In genomic region chr18:12840382-12840781, GRCh38 we compare ENCODE assay signal across 11 cellular contexts. TPM values are rescaled to one million over a fixed set of nuclear protein-coding genes. Genes with fewer than 3 reads are reported as not detected.
A peak's percentile ranks its signal among the peaks of the same experiment; 100 is the strongest.
DNase-seq lines count a peak whose midpoint lies in the region; ATAC-seq and TF ChIP-seq lines count a peak whose summit lies in the region.
"Had no signal": no experiment of that assay in that cellular context is flagged by ENCODE, and none has a peak within 500 bp of the region (broad histone marks: within the 10 kb centered on the region; RNA-seq: fewer than 3 reads in every experiment).

No MANE protein-coding gene starts in this region.

- intact Hi-C loops in CD14-positive monocyte (cut with micrococcal nuclease) (loop anchor here in 1 of 2 donors (5.0 kb wide), 1 partner anchor 42 kb away; the partner anchor contains the start of gene PTPN2), Right ventricle myocardium inferior (cut with DNase I) (no loop called here)

- peak overlapping the region in 1 of 2 donors; percentile 63 for H3K4me3 Mint-ChIP-seq in CD14-positive monocyte
- peak overlapping the region; percentile 71 for H3K4me3 Mint-ChIP-seq in activated CD4-positive, alpha-beta memory T cell treated with anti-CD3 and anti-CD28 coated beads, Interleukin-2, amount 10 ng/mL, durations not matched to agents 7 days and 5 days

- H3K27me3 ChIP-seq in mucosa of rectum (ENCODE audit: control insufficient read depth in 2 of 2, insufficient read depth in 2 of 2, low read length in 2 of 2) (no peaks in the 10 kb centered on the region), SJCRH30 (no peaks in the 10 kb centered on the region)

- H3K27ac ChIP-seq in mucosa of rectum (ENCODE audit: low read depth in 2 of 2, low read length in 2 of 2) (peak overlapping the region; percentile 69 to 86), SJCRH30 (no peak overlapping the region)

- POLR2A ChIA-PET in activated CD4-positive, alpha-beta memory T cell treated with anti-CD3 and anti-CD28 coated beads, Interleukin-2, amount 10 ng/mL, durations not matched to agents 7 days and 5 days (lab: Charles Lee) = interaction anchor here (0.7 to 4.6 kb wide), 15 partner anchors 11 to 772 kb away, joined by 3 to 96 read pairs (median 5); partner anchors contain the start of genes AFG3L2, CEP192, CEP76 and PSMG2

- H3K4me1 Mint-ChIP-seq in CD14-positive monocyte = peaks cover 55% of the 10 kb centered on the region
- H3K4me1 Mint-ChIP-seq in activated CD4-positive, alpha-beta memory T cell treated with anti-CD3 and anti-CD28 coated beads, Interleukin-2, amount 10 ng/mL, durations not matched to agents 7 days and 5 days = peaks cover 82% of the 10 kb centered on the region

- H3K36me3 ChIP-seq in mucosa of rectum (ENCODE audit: control insufficient read depth in 2 of 2, insufficient read depth in 2 of 2, low read length in 2 of 2) (peaks cover 3 to 4% of the 10 kb centered on the region in 2 donors), SJCRH30 (no peaks in the 10 kb centered on the region; the same call in 1 of the 2 replicates)

- H3K4me3 ChIP-seq in GM12865 (ENCODE audit: low read depth, low read length) (peak overlapping the region; percentile 22), mucosa of rectum (ENCODE audit: low read length in 2 of 2) (no peak overlapping the region), SJCRH30 (no peak overlapping the region)

- H3K9ac ChIP-seq in mucosa of rectum (ENCODE audit: low read depth in 1 of 2, low read length in 2 of 2) = no peak overlapping the region

- ATAC-seq in HG03354 (IDR thresholded peaks at IDR 0.05; ENCODE audit: poor library complexity, severe bottlenecking, unreplicated experiment) (no peak), Right ventricle myocardium inferior (no peak)

- H3K27me3 Mint-ChIP-seq in CD14-positive monocyte (ENCODE audit: low read depth in 3 of 3) = peaks cover 0 to 1% (median 0%) of the 10 kb centered on the region in 3 donors
- H3K27me3 Mint-ChIP-seq in activated CD4-positive, alpha-beta memory T cell treated with anti-CD3 and anti-CD28 coated beads, Interleukin-2, amount 10 ng/mL, durations not matched to agents 7 days and 5 days = no peaks in the 10 kb centered on the region

- DNase-seq in CD14-positive monocyte (ENCODE audit: low spot score) = no peak
- DNase-seq in GM12865 (ENCODE audit: low read depth) = peak; percentile 38
- peak; percentile 38 for DNase-seq in activated CD4-positive, alpha-beta memory T cell treated with anti-CD3 and anti-CD28 coated beads, Interleukin-2, amount 10 ng/mL, durations not matched to agents 7 days and 5 days
- DNase-seq in Right ventricle myocardium inferior (ENCODE audit: missing footprints) = no peak
- no peak for DNase-seq in T-helper 9 cell
- DNase-seq in SJCRH30 = no peak
- DNase-seq: activated CD8-positive, alpha-beta memory T cell treated with anti-CD3 and anti-CD28 coated beads for 24 hours; NCI-H69; right cardiac atrium had no signal

- no peak for TF ChIP-seq CTCF in CD14-positive monocyte (IDR thresholded peaks at IDR 0.05)
- no peak for TF ChIP-seq CTCF in GM12865 (IDR thresholded peaks at IDR 0.05; ENCODE audit: insufficient read depth, low read depth, low read length, missing control alignments)

- H3K36me3 Mint-ChIP-seq in CD14-positive monocyte = peaks cover 19 to 31% of the 10 kb centered on the region in 2 donors
- H3K36me3 Mint-ChIP-seq in activated CD4-positive, alpha-beta memory T cell treated with anti-CD3 and anti-CD28 coated beads, Interleukin-2, amount 10 ng/mL, durations not matched to agents 7 days and 5 days (ENCODE audit: low read depth) = peaks cover 40% of the 10 kb centered on the region

- H3K9me3 ChIP-seq in mucosa of rectum (ENCODE audit: control insufficient read depth in 2 of 2, low read length in 2 of 2) = no peaks in the 10 kb centered on the region
- H3K9me3 ChIP-seq in SJCRH30 (replicated peaks) = no peaks in the 10 kb centered on the region

- H3K4me1 ChIP-seq in mucosa of rectum (ENCODE audit: control insufficient read depth in 2 of 2, insufficient read depth in 2 of 2, low read length in 2 of 2) = peaks cover 17 to 24% of the 10 kb centered on the region in 2 donors
- no peaks in the 10 kb centered on the region; the same call in 1 of the 2 replicates for H3K4me1 ChIP-seq in SJCRH30

- CTCF ChIA-PET in activated CD4-positive, alpha-beta memory T cell treated with anti-CD3 and anti-CD28 coated beads, Interleukin-2, amount 10 ng/mL, durations not matched to agents 7 days and 5 days (lab: Charles Lee) = interaction anchor here (1.2 to 1.4 kb wide), 5 partner anchors 11 to 53 kb away, joined by 3 to 10 read pairs (median 3); partner anchors contain the start of gene PTPN2

- H3K27ac Mint-ChIP-seq in CD14-positive monocyte = peak overlapping the region; percentile 92 to 98 (median 97)
- peak overlapping the region; percentile 100 for H3K27ac Mint-ChIP-seq in activated CD4-positive, alpha-beta memory T cell treated with anti-CD3 and anti-CD28 coated beads, Interleukin-2, amount 10 ng/mL, durations not matched to agents 7 days and 5 days

- H3K9me3 Mint-ChIP-seq in CD14-positive monocyte = no peaks in the 10 kb centered on the region
- no peaks in the 10 kb centered on the region for H3K9me3 Mint-ChIP-seq in activated CD4-positive, alpha-beta memory T cell treated with anti-CD3 and anti-CD28 coated beads, Interleukin-2, amount 10 ng/mL, durations not matched to agents 7 days and 5 days

RNA-seq across cellular contexts. Expression of gene PTPN2, which starts 43.7 kb away (rescaled TPM):
- polyA plus RNA-seq in CD14-positive monocyte = 100 to 1,000 TPM in 1 of 2 donors, 10 to 100 TPM in 1; 78.4 to 108 TPM
- total RNA-seq in activated CD4-positive, alpha-beta memory T cell treated with anti-CD3 and anti-CD28 coated beads, Interleukin-2, amount 10 ng/mL, durations not matched to agents 7 days and 5 days = 10 to 100 TPM; 82.9 to 90.8 TPM
- total RNA-seq in Right ventricle myocardium inferior = 11.2 TPM
- 23.5 and 23.7 TPM in 2 replicates for total RNA-seq in SJCRH30 (2014; rRNA removed; shearing (Covaris generic))

Comparison
In these comparisons a context has a peak if more than half of its experiments do, and no peak if none do; other contexts are left out.
1. DNase-seq: peak in GM12865 (single experiment) and activated CD4-positive, alpha-beta memory T cell treated with anti-CD3 and anti-CD28 coated beads, Interleukin-2, amount 10 ng/mL, durations not matched to agents 7 days and 5 days (single experiment); none in CD14-positive monocyte (single experiment), Right ventricle myocardium inferior (single experiment), T-helper 9 cell (single experiment) and SJCRH30 (0 of 2).